In the genomic region with DNA sequence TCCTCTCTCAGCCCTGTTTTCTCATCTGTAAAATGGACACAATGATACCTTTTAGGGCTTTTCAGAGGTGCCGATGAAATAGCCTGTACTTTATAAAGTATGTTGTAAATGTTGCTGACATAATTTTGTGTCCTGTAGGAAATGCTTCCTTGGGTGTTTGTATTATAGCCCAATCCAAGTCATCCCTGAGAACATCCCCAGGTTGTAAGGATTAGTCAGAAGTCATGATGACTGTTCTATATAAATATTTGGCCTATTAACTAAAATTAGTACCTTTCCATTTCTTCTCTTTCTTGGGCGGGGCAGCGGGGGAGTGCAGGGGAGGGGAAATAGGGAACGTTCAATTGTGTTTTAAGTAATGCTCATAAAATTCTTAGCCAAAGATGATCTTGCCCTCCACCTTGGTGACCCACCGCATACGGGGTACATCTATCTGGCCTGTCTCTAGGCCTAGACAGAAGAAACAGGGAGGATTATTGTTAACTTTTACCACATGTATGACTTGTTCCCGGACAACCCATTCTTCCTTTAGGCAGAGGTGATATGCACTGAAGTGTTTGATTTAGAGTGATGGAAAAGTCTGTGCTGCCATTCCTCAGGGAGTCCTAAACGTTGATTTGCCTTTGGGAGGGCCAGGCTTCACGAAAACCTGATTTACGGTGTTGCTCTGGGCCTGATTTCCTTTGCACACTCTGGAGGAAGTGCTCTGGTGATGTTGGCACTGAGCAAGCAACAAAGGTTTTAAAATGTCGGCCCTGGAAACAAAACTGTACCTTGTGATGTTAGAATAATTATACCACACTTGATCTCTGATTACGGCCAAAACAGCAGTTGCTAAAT, we compare ENCODE assay signal across 17 cellular contexts.
DNase-seq lines count a peak whose midpoint lies in the region; ATAC-seq and TF ChIP-seq lines count a peak whose summit lies in the region.
"Had no signal": no experiment of that assay in that cellular context is flagged by ENCODE, and none has a peak within 500 bp of the region (broad histone marks: within the 10 kb centered on the region; RNA-seq: fewer than 3 reads in every experiment).

No MANE protein-coding gene starts in this region.

- DNase-seq in HCEC 1CT (peak; percentile 37), sigmoid colon (peak; percentile 54), Caco-2 (no peak), NCI-H1694 treated with DMSO at 0.1 percent for 48 hours (lab: John Stamatoyannopoulos, UW) (no peak), 8988T (no peak)
- DNase-seq: activated CD4-positive, alpha-beta T cell treated with anti-CD3 and anti-CD28 coated beads for 4 hours; activated naive CD8-positive, alpha-beta T cell treated with anti-CD3 and anti-CD28 coated beads, Interleukin-2, amount 50 U/mL, for 24 hours; activated T-cell treated with anti-CD3 and anti-CD28 coated beads, Interleukin-2, amount 50 U/mL, for 1 hour; foreskin fibroblast; GM23248; PC-9; stimulated activated naive CD4-positive, alpha-beta T cell had no signal

- intact Hi-C loops in sigmoid colon (cut with DNase I): loop anchor here (10.0 kb wide), 1 partner anchor 138 kb away; no protein-coding TSS in a partner anchor
- intact Hi-C loops in Caco-2 (cut with micrococcal nuclease; ENCODE audit: unreplicated experiment): no loop called here

- H3K9me3 ChIP-seq in gastroesophageal sphincter (no peaks in the 10 kb centered on the region), sigmoid colon (no peaks in the 10 kb centered on the region), Caco-2 (no peaks in the 10 kb centered on the region)
- H3K9me3 ChIP-seq: right atrium auricular region had no signal

- ATAC-seq in gastroesophageal sphincter (no peak), GM21447 (IDR thresholded peaks at IDR 0.05; ENCODE audit: unreplicated experiment) (no peak)
- ATAC-seq: activated naive CD8-positive, alpha-beta T cell treated with anti-CD3 and anti-CD28 coated beads, Interleukin-2, amount 50 U/mL, for 24 hours had no signal

- no peaks in the 10 kb centered on the region for H3K27me3 Mint-ChIP-seq in Caco-2 (ENCODE audit: insufficient read depth, unreplicated experiment)
- H3K27me3 Mint-ChIP-seq: activated naive CD8-positive, alpha-beta T cell treated with anti-CD3 and anti-CD28 coated beads, Interleukin-2, amount 50 U/mL, for 24 hours had no signal

- H3K36me3 Mint-ChIP-seq in Caco-2 (ENCODE audit: insufficient read depth, unreplicated experiment): peaks cover 9% of the 10 kb centered on the region

- no peaks in the 10 kb centered on the region for H3K9me3 Mint-ChIP-seq in Caco-2 (ENCODE audit: unreplicated experiment)

- TF ChIP-seq POLR2A in gastroesophageal sphincter (IDR thresholded peaks at IDR 0.05) (no peak), sigmoid colon (IDR thresholded peaks at IDR 0.05) (no peak)

- no peak for TF ChIP-seq EP300 in gastroesophageal sphincter (IDR thresholded peaks at IDR 0.05)
- no peak for TF ChIP-seq EP300 in sigmoid colon (IDR thresholded peaks at IDR 0.05)

- H3K27me3 ChIP-seq in gastroesophageal sphincter: no peaks in the 10 kb centered on the region
- no peaks in the 10 kb centered on the region for H3K27me3 ChIP-seq in sigmoid colon
- no peaks in the 10 kb centered on the region for H3K27me3 ChIP-seq in Caco-2 (replicated peaks; ENCODE audit: control insufficient read depth, insufficient read depth, low read length)
- H3K27me3 ChIP-seq: BLaER1 treated with 17β-estradiol and CSF1 and Interleukin-3, amounts not matched to agents 10 nM and 100 nM; right atrium auricular region had no signal

- H3K27ac ChIP-seq in VCaP (peak overlapping the region; percentile 32; the same call in 1 of the 2 replicates), gastroesophageal sphincter (peak overlapping the region in 3 of 4 donors; percentile 60 to 70 (median 63)), sigmoid colon (peak overlapping the region; percentile 42 to 68 (median 58))
- H3K27ac ChIP-seq: BLaER1 treated with 17β-estradiol and CSF1 and Interleukin-3, amounts not matched to agents 10 nM and 100 nM; GM23248; PC-9; right atrium auricular region had no signal

- peaks cover 0 to 32% (median 0%) of the 10 kb centered on the region in 3 donors for H3K4me1 ChIP-seq in gastroesophageal sphincter
- H3K4me1 ChIP-seq in sigmoid colon: peaks cover 0 to 18% (median 16%) of the 10 kb centered on the region in 4 donors
- no peaks in the 10 kb centered on the region for H3K4me1 ChIP-seq in Caco-2

- H3K36me3 ChIP-seq in gastroesophageal sphincter (no peaks in the 10 kb centered on the region), sigmoid colon (no peaks in the 10 kb centered on the region), Caco-2 (ENCODE audit: control insufficient read depth, insufficient read depth, low read length) (no peaks in the 10 kb centered on the region)
- H3K36me3 ChIP-seq: right atrium auricular region had no signal

- CTCF ChIA-PET in Caco-2 (lab: Charles Lee): no interaction called here

- 42 to 53% methylated on average over 10 to 11 of the region's 12 CpGs for WGBS in gastroesophageal sphincter (ENCODE audit: low coverage in 1 of 2), 2 donors
- 76 to 85% methylated on average over 12 of the region's 12 CpGs for WGBS in sigmoid colon, 2 donors

- no peaks in the 10 kb centered on the region for H3K4me1 Mint-ChIP-seq in Caco-2 (ENCODE audit: low read depth, unreplicated experiment)
- H3K4me1 Mint-ChIP-seq: activated naive CD8-positive, alpha-beta T cell treated with anti-CD3 and anti-CD28 coated beads, Interleukin-2, amount 50 U/mL, for 24 hours had no signal

- BruUV-seq in Caco-2 (replicated peaks; lab: Mats Ljungman, UMichigan): no TSS peak

- no peak overlapping the region for H3K4me3 Mint-ChIP-seq in Caco-2 (ENCODE audit: unreplicated experiment)
- H3K4me3 Mint-ChIP-seq: activated naive CD8-positive, alpha-beta T cell treated with anti-CD3 and anti-CD28 coated beads, Interleukin-2, amount 50 U/mL, for 24 hours had no signal

- POLR2A ChIA-PET in Caco-2 (lab: Charles Lee): interaction anchor here (0.5 kb wide), 1 partner anchor 16 kb away, joined by 3 read pairs; no protein-coding TSS in a partner anchor

- TF ChIP-seq CTCF in VCaP (conservative IDR thresholded peaks at IDR 0.05) (no peak), gastroesophageal sphincter (IDR thresholded peaks at IDR 0.05) (no peak), sigmoid colon (IDR thresholded peaks at IDR 0.05) (no peak), Caco-2 (IDR thresholded peaks at IDR 0.05; ENCODE audit: insufficient read depth in 1 of 2, low read depth in 1 of 2, low read length in 1 of 2, severe bottlenecking in 1 of 2, unreplicated experiment in 1 of 2) (no peak)

- H3K27ac Mint-ChIP-seq in Caco-2 (ENCODE audit: unreplicated experiment): no peak overlapping the region
- H3K27ac Mint-ChIP-seq: activated naive CD8-positive, alpha-beta T cell treated with anti-CD3 and anti-CD28 coated beads, Interleukin-2, amount 50 U/mL, for 24 hours had no signal

- H3K4me3 ChIP-seq in gastroesophageal sphincter: no peak overlapping the region
- H3K4me3 ChIP-seq in sigmoid colon: no peak overlapping the region
- no peak overlapping the region for H3K4me3 ChIP-seq in Caco-2 (ENCODE audit: low read depth, low read length)
- H3K4me3 ChIP-seq: BLaER1 treated with 17β-estradiol and CSF1 and Interleukin-3, amounts not matched to agents 10 nM and 100 nM; GM23248; PC-9; right atrium auricular region had no signal

Comparison
In these comparisons a context has a peak if more than half of its experiments do, and no peak if none do; other contexts are left out.
1. DNase-seq: peak in HCEC 1CT (single experiment) and sigmoid colon (single experiment); none in Caco-2 (0 of 2), NCI-H1694 treated with DMSO at 0.1 percent for 48 hours (single experiment) and 8988T (single experiment).
2. Peak in every context shown above with its lines, with median percentiles within 50 percentile points of each other: H3K27ac ChIP-seq.